8 cellular contexts compared by ENCODE assay signal in the genomic region with DNA sequence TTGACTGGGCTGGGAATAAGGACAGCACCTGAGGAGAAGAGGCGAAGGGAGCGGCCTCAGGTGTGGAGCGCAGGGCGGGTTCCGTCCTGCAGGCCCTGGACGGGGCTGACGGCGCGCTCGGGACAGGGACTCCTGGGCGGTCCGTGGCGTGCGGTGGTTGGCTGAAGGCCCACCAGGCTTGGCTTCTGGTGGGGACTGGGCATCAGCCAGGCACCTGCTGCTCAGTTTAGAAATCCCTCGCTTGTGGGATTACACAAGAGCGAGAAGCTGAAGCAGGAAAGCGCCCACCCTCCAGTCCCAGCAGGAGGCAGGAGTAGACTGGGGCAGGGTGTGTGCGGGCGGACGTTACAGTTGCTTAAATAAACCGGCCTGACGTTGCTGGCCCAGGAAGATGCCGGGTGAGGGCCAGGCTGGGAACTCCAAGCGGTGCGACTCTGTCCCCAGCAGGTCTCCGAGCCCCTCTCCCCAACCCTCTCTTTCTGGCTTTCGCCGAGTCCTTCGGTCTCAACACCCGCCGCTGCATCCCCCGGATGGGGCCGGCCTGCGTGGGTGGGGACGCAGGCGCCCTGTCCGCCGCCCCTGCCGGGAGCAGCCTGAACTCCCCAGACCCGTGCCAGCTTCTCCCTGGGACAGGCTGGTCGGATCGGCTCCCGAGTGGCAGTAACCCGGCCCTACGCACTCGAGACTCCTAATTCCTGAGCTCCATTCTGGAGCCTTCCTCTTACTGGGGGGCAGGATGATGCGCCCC. TPM values are rescaled to one million over a fixed set of nuclear protein-coding genes. Genes with fewer than 3 reads are reported as not detected.
DNase-seq lines count a peak whose midpoint lies in the region; ATAC-seq, FAIRE-seq and TF ChIP-seq lines count a peak whose summit lies in the region.

No MANE protein-coding gene starts in this region.

- peaks cover 10% of the 10 kb centered on the region for H3K36me3 ChIP-seq in neuron (ENCODE audit: insufficient read depth, low read length)
- H3K36me3 ChIP-seq in upper lobe of left lung: peaks cover 7 to 22% (median 19%) of the 10 kb centered on the region in 4 donors

- no peak for FAIRE-seq in RCC 7860 (lab: Jason Lieb, UNC)

- peak overlapping the region; percentile 96 for H2AFZ ChIP-seq in neuron (ENCODE audit: low read depth, low read length)

- H3K4me3 ChIP-seq in foreskin fibroblast (ENCODE audit: low read depth in 1 of 2, low read length in 2 of 2) (peak overlapping the region; percentile 83 to 93), neuron (ENCODE audit: low read length) (peak overlapping the region; percentile 96), upper lobe of left lung (peak overlapping the region; percentile 84 to 98 (median 92))

- TF ChIP-seq EP300 in upper lobe of left lung (IDR thresholded peaks at IDR 0.05): no peak

- 0% methylated on average over 13 to 25 of the region's 47 CpGs for WGBS in upper lobe of left lung, 2 donors

- TF ChIP-seq CTCF in foreskin fibroblast (IDR thresholded peaks at IDR 0.05; ENCODE audit: low read depth, low read length): peak; percentile 51
- TF ChIP-seq CTCF in upper lobe of left lung (IDR thresholded peaks at IDR 0.05): peak in 4 of 6 experiments; percentile 24 to 55 (median 36)

- DNase-seq in DMS114 treated with DMSO at 0.1 percent for 48 hours (lab: John Stamatoyannopoulos, UW; ENCODE audit: unreplicated experiment): peak; percentile 70
- DNase-seq in HPDE6-E6E7 (ENCODE audit: extremely low spot score): peak; percentile 69
- DNase-seq in RCC 7860 (ENCODE audit: low spot score): peak; percentile 51
- peak; percentile 36 for DNase-seq in activated gamma-delta T cell (lab: John Stamatoyannopoulos, UW)
- DNase-seq in foreskin fibroblast: peak; percentile 66 to 86
- DNase-seq in upper lobe of left lung: peak; percentile 79 to 93

- H3K9me3 ChIP-seq in neuron (ENCODE audit: low read length): no peaks in the 10 kb centered on the region
- H3K9me3 ChIP-seq in upper lobe of left lung: no peaks in the 10 kb centered on the region

- ATAC-seq in GM19463 (IDR thresholded peaks at IDR 0.05; ENCODE audit: unreplicated experiment): peak; percentile 38
- ATAC-seq in upper lobe of left lung (ENCODE audit: low FRiP score in 2 of 2): peak; percentile 76 to 80

- H3K27me3 ChIP-seq in neuron (ENCODE audit: insufficient read depth, low read length) (no peaks in the 10 kb centered on the region), upper lobe of left lung (no peaks in the 10 kb centered on the region)

- TF ChIP-seq POLR2A in upper lobe of left lung (IDR thresholded peaks at IDR 0.05): peak in 1 of 4 donors; percentile 30

- H3K4me1 ChIP-seq in neuron (ENCODE audit: insufficient read depth, low read length): peaks cover 13% of the 10 kb centered on the region
- peaks cover 13 to 46% (median 26%) of the 10 kb centered on the region in 4 donors for H3K4me1 ChIP-seq in upper lobe of left lung

- peak overlapping the region; percentile 95 to 99 (median 96) for H3K27ac ChIP-seq in upper lobe of left lung

RNA-seq across cellular contexts. Expression of a gene that starts 0.6 kb away (rescaled TPM):
- 10 to 100 TPM; 19.9 to 42.8 (median 36.2) TPM for total RNA-seq in upper lobe of left lung

RNA-seq across cellular contexts. Expression of a gene that starts 8.7 kb away (rescaled TPM):
- 10 to 100 TPM; 23.7 to 56.7 (median 36.9) TPM for total RNA-seq in upper lobe of left lung

RNA-seq across cellular contexts. Expression of a gene that starts 9.0 kb away (rescaled TPM):
- total RNA-seq in upper lobe of left lung: 100 to 1,000 TPM in 2 of 6 donors, 10 to 100 TPM in 4; 32.3 to 139 (median 55.4) TPM

RNA-seq across cellular contexts. Expression of a gene that starts 18.8 kb away (rescaled TPM):
- total RNA-seq in upper lobe of left lung: 10 to 100 TPM; 21.9 to 37.0 (median 23.9) TPM

Comparison
In these comparisons a context has a peak if more than half of its experiments do, and no peak if none do; other contexts are left out.
1. Peak in every context shown above with its lines: DNase-seq, ATAC-seq, H3K4me3 ChIP-seq and H3K27ac ChIP-seq.
2. DNase-seq: peak in every context shown above with its lines; median percentile 86 in upper lobe of left lung; 76 in foreskin fibroblast; 70 in DMS114 treated with DMSO at 0.1 percent for 48 hours; 69 in HPDE6-E6E7; 51 in RCC 7860; 36 in activated gamma-delta T cell.